In the genomic region with DNA sequence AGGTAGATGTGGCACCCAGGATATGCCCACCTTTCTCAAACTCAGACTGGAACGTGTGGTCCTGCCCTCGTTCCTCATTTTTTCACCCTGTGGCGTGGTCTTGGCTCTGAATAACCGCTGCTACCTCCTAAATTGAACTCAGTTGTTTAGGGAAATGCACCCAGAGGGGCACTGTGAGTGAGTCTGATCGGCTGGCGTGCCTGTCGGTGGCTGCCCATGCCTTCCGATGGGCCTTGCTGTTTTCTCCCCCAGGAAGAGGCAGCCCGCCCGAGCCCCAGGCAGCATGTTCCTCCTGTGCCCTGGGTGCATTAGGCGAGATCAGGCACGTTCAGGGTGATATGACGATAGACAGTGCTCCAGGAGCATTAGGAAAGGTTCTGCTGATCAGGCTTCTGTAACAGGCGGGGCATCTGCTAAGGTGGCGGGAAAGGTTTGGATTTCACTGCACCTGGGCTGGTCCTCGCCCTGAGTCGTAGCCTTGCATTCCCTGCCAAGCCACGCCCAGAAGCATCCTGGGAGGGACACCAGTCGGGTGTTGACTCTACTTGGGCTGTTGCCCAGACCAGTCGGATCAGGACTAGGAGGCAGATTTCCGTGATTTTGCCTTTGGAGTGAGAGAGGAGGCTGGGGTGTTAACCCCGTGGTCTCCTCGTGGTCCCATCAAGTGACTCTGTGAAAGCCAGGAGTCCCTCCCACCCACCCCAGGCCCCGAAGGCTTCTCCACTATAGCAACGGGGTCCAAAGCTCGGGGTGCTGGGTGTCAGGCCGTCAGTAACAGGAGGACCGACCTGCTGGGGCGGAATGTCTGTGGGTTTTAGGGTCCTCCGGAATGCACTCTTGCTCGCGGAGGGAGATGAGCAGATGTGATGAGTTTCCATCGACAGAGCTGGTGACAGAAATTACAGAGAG, we compare ENCODE assay signal across 8 cellular contexts.
DNase-seq lines count a peak whose midpoint lies in the region; ATAC-seq and TF ChIP-seq lines count a peak whose summit lies in the region.

No MANE protein-coding gene starts in this region.

- no peak for TF ChIP-seq POLR2A in erythroblast (IDR thresholded peaks at IDR 0.05; ENCODE audit: low read length)

- ATAC-seq in lower lobe of right lung (peak; percentile 19 to 71), GM18520 (IDR thresholded peaks at IDR 0.05; ENCODE audit: unreplicated experiment) (no peak)

- H3K27me3 ChIP-seq in brain microvascular endothelial cell (replicated peaks) = no peaks in the 10 kb centered on the region
- H3K27me3 ChIP-seq in lower lobe of right lung (ENCODE audit: low read depth) = no peaks in the 10 kb centered on the region

- H3K4me1 ChIP-seq in lower lobe of right lung = peaks cover 17% of the 10 kb centered on the region

- H3K27ac ChIP-seq in brain microvascular endothelial cell (peak overlapping the region; percentile 68), lower lobe of right lung (no peak overlapping the region)

- H3K36me3 ChIP-seq in brain microvascular endothelial cell (replicated peaks) = no peaks in the 10 kb centered on the region
- no peaks in the 10 kb centered on the region for H3K36me3 ChIP-seq in lower lobe of right lung

- intact Hi-C loops in lower lobe of right lung (cut with DNase I) = no loop called here

- peak; percentile 64 for DNase-seq in AG20443 (ENCODE audit: low spot score)
- DNase-seq in NCI-H2029 (lab: John Stamatoyannopoulos, UW) = peak; percentile 98
- no peak for DNase-seq in brain microvascular endothelial cell
- peak; percentile 76 for DNase-seq in lower lobe of right lung
- no peak for DNase-seq in erythroblast (lab: John Stamatoyannopoulos, UW)
- DNase-seq in stimulated activated CD4-positive, alpha-beta T cell treated with anti-CD3 and anti-CD28 coated beads, Interleukin-4, amount 100 ng/mL, for 24 hours = no peak
- DNase-seq in Ammon's horn (ENCODE audit: low spot score) = no peak

- TF ChIP-seq CTCF in brain microvascular endothelial cell (IDR thresholded peaks at IDR 0.05; ENCODE audit: low read depth, low read length, missing control alignments) (no peak), lower lobe of right lung (IDR thresholded peaks at IDR 0.05) (no peak)

- H3K4me3 ChIP-seq in brain microvascular endothelial cell (ENCODE audit: low read depth, low read length) (no peak overlapping the region), lower lobe of right lung (no peak overlapping the region)

- in situ Hi-C loops in brain microvascular endothelial cell (cut with HindIII; ENCODE audit: low pct_ligation_motif_present, low sequenced_read_pairs) = no loop called here

- H3K9me3 ChIP-seq in lower lobe of right lung = no peaks in the 10 kb centered on the region

Comparison
In these comparisons a context has a peak if more than half of its experiments do, and no peak if none do; other contexts are left out.
1. DNase-seq: peak in AG20443 (single experiment), NCI-H2029 (single experiment) and lower lobe of right lung (single experiment); none in brain microvascular endothelial cell (single experiment), erythroblast (0 of 2), stimulated activated CD4-positive, alpha-beta T cell treated with anti-CD3 and anti-CD28 coated beads, Interleukin-4, amount 100 ng/mL, for 24 hours (single experiment) and Ammon's horn (single experiment).